ENCODE assay signal across 17 cellular contexts in the genomic region with DNA sequence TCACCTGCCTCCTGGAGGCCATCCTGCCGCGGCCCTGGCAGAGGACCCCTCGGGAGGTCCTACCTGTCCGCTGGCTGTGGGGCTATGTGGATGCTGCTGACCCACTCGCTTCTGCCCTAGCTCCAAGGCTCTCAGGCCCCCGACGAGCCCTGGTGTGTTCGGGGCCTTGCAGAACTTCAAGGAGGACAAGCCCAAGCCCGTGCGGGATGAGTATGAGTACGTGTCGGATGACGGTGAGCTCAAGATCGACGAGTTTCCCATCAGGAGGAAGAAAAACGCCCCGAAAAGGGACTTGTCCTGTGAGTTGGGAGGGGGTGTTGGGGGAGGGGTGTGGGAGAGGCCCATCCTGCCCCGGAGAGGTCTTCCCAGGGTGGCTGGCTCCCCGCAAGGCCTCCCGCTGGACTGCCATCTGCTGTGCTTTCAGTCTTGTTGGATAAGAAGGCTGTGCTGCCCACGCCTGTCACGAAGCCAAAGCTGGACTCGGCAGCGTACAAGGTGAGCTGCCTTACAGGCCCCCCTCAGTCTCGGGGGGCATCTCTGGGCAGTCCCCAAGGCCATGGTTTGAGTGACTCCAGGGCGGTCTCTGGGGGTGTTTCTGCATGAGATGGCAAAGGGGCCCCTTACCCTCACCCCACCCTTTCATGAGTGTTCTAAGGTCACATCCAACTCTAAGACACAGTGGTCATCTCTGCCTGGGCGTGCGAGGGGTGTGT.
DNase-seq lines count a peak whose midpoint lies in the region; ATAC-seq and TF ChIP-seq lines count a peak whose summit lies in the region.
"Had no signal": no experiment of that assay in that cellular context is flagged by ENCODE, and none has a peak within 500 bp of the region (broad histone marks: within the 10 kb centered on the region; RNA-seq: fewer than 3 reads in every experiment).

No MANE protein-coding gene starts in this region.

- no peak overlapping the region for H3K4me3 ChIP-seq in transverse colon
- H3K4me3 ChIP-seq: gastrocnemius medialis, SJSA1, testis had no signal

- no peaks in the 10 kb centered on the region for H3K9me3 Mint-ChIP-seq in activated T-cell treated with anti-CD3 and anti-CD28 coated beads, Interleukin-2, amount 50 U/mL, for 4 hours
- H3K9me3 Mint-ChIP-seq in Calu3 (ENCODE audit: low read depth, unreplicated experiment): no peaks in the 10 kb centered on the region

- H3K27me3 Mint-ChIP-seq in activated T-cell treated with anti-CD3 and anti-CD28 coated beads, Interleukin-2, amount 50 U/mL, for 4 hours (ENCODE audit: low read depth): no peaks in the 10 kb centered on the region
- no peaks in the 10 kb centered on the region for H3K27me3 Mint-ChIP-seq in Calu3 (ENCODE audit: unreplicated experiment)
- H3K27me3 Mint-ChIP-seq: progenitor cell of endocrine pancreas had no signal

- CTCF ChIA-PET in Calu3 (lab: Charles Lee): no interaction called here

- TF ChIP-seq CTCF in transverse colon (IDR thresholded peaks at IDR 0.05) (no peak), Calu3 (IDR thresholded peaks at IDR 0.05; ENCODE audit: unreplicated experiment) (no peak)

- no peak overlapping the region for H3K4me3 Mint-ChIP-seq in activated T-cell treated with anti-CD3 and anti-CD28 coated beads, Interleukin-2, amount 50 U/mL, for 4 hours
- H3K4me3 Mint-ChIP-seq in Calu3 (ENCODE audit: low read depth, unreplicated experiment): no peak overlapping the region

- peak; percentile 1 for DNase-seq in activated T-cell treated with anti-CD3 and anti-CD28 coated beads, Interleukin-2, amount 50 U/mL, for 4 hours
- no peak for DNase-seq in activated T-cell treated with anti-CD3 and anti-CD28 coated beads, Interleukin-2, amount 50 U/mL, for 48 hours
- DNase-seq in ecto neural progenitor cell (ENCODE audit: low spot score): peak; percentile 32
- peak; percentile 83 for DNase-seq in mesenteric fat pad (ENCODE audit: low spot score)
- DNase-seq in transverse colon: peak; percentile 5
- DNase-seq in Calu3: no peak
- no peak for DNase-seq in NCI-H2227 (lab: John Stamatoyannopoulos, UW; ENCODE audit: unreplicated experiment)
- DNase-seq: activated CD4-positive, alpha-beta T cell treated with anti-CD3 and anti-CD28 coated beads for 1 hour; activated naive CD4-positive, alpha-beta T cell; erythroblast; NCI-H748 treated with DMSO at 0.1 percent for 48 hours; stimulated activated CD4-positive, alpha-beta T cell treated with anti-CD3 and anti-CD28 coated beads, Interleukin-12 subunit alpha, Interleukin-12 subunit beta, amount 100 ng/mL, for 4 hours; testis had no signal

- peaks cover 0 to 7% (median 3%) of the 10 kb centered on the region in 4 donors for H3K36me3 ChIP-seq in transverse colon

- no peak for TF ChIP-seq POLR2A in transverse colon (IDR thresholded peaks at IDR 0.05)

- BruUV-seq in Calu3 (replicated peaks; lab: Mats Ljungman, UMichigan): no TSS peak

- peaks cover 13% of the 10 kb centered on the region for H3K36me3 Mint-ChIP-seq in activated T-cell treated with anti-CD3 and anti-CD28 coated beads, Interleukin-2, amount 50 U/mL, for 4 hours (ENCODE audit: insufficient read depth)
- no peaks in the 10 kb centered on the region for H3K36me3 Mint-ChIP-seq in Calu3 (ENCODE audit: insufficient read depth, unreplicated experiment)

- no peak overlapping the region for H3K27ac Mint-ChIP-seq in Calu3 (ENCODE audit: unreplicated experiment)
- H3K27ac Mint-ChIP-seq: progenitor cell of endocrine pancreas had no signal

- in situ Hi-C loops in transverse colon (cut with MboI; ENCODE audit: low pct_ligation_motif_present in 1 of 4, low pct_unique_long_range_greater_than_20kb in 1 of 4, low sequenced_read_pairs in 3 of 4): no loop called here

- intact Hi-C loops in transverse colon (cut with DNase I; ENCODE audit: low total_unique reads): no loop called here
- intact Hi-C loops in Calu3 (cut with micrococcal nuclease; ENCODE audit: unreplicated experiment): no loop called here

- no peaks in the 10 kb centered on the region for H3K4me1 Mint-ChIP-seq in activated T-cell treated with anti-CD3 and anti-CD28 coated beads, Interleukin-2, amount 50 U/mL, for 4 hours (ENCODE audit: low read depth)
- no peaks in the 10 kb centered on the region for H3K4me1 Mint-ChIP-seq in Calu3 (ENCODE audit: low read depth, unreplicated experiment)

- no peaks in the 10 kb centered on the region for H3K4me1 ChIP-seq in transverse colon
- H3K4me1 ChIP-seq: gastrocnemius medialis, SJSA1, testis had no signal

- no peak for TF ChIP-seq EP300 in transverse colon (IDR thresholded peaks at IDR 0.05; ENCODE audit: low read depth)

- 96 to 98% methylated on average over 7 to 28 of the region's 28 CpGs for WGBS in transverse colon (ENCODE audit: low coverage in 1 of 2), 2 donors

- no peak overlapping the region for H3K27ac ChIP-seq in transverse colon
- H3K27ac ChIP-seq: gastrocnemius medialis, SJSA1, testis had no signal

- ATAC-seq in activated T-cell treated with anti-CD3 and anti-CD28 coated beads, Interleukin-2, amount 50 U/mL, for 4 hours: no peak
- ATAC-seq in HG03520 (IDR thresholded peaks at IDR 0.05; ENCODE audit: unreplicated experiment): no peak
- ATAC-seq: gastrocnemius medialis had no signal

- H3K27me3 ChIP-seq in transverse colon: no peaks in the 10 kb centered on the region
- H3K27me3 ChIP-seq: gastrocnemius medialis, SJSA1, testis had no signal

- H3K9me3 ChIP-seq in transverse colon: no peaks in the 10 kb centered on the region
- H3K9me3 ChIP-seq: gastrocnemius medialis, SJSA1, testis had no signal

Comparison
In these comparisons a context has a peak if more than half of its experiments do, and no peak if none do; other contexts are left out.
1. DNase-seq: peak in activated T-cell treated with anti-CD3 and anti-CD28 coated beads, Interleukin-2, amount 50 U/mL, for 4 hours (single experiment), ecto neural progenitor cell (single experiment), mesenteric fat pad (single experiment) and transverse colon (single experiment); none in activated T-cell treated with anti-CD3 and anti-CD28 coated beads, Interleukin-2, amount 50 U/mL, for 48 hours (0 of 2), Calu3 (single experiment) and NCI-H2227 (single experiment).